In the genomic region with DNA sequence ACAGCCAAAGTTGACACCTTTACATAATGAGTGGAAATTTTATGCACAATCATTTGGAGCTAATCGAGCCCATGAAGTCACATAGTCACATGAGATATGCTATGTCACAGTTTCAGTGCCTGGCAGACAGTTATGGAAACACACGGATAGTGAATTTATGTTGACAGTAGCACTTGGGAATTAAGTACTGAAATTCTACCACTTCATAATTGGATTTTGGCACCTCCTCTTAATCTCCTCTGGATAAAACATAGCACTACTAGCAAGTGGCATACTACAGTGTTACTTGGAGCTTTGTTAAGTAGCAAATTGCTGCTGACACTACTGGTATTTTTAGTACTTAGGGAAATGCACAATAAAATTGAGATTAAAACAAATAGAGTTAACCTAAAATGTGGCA, we compare ENCODE assay signal across 21 cellular contexts.
DNase-seq lines count a peak whose midpoint lies in the region; ATAC-seq and TF ChIP-seq lines count a peak whose summit lies in the region.
"Had no signal": no experiment of that assay in that cellular context is flagged by ENCODE, and none has a peak within 500 bp of the region (broad histone marks: within the 10 kb centered on the region; RNA-seq: fewer than 3 reads in every experiment).

No MANE protein-coding gene starts in this region.

- no peaks in the 10 kb centered on the region for H3K27me3 Mint-ChIP-seq in T-helper 2 cell treated with Interferon-gamma antibody and Interleukin-4, amounts not matched to agents 5 μg/mL and 100 μg/mL, for 36 hours (ENCODE audit: low read depth)
- H3K27me3 Mint-ChIP-seq: B cell had no signal

- peaks cover 0 to 28% of the 10 kb centered on the region in 2 donors for H3K9me3 ChIP-seq in right atrium auricular region
- H3K9me3 ChIP-seq: A549; BLaER1 treated with 17β-estradiol and CSF1 and Interleukin-3, amounts not matched to agents 10 nM and 100 nM had no signal

- H3K27ac ChIP-seq in right atrium auricular region (peak overlapping the region in 1 of 2 donors; percentile 69), urinary bladder (ENCODE audit: low read depth) (peak overlapping the region; percentile 18)
- H3K27ac ChIP-seq: 22Rv1; A549; BLaER1 treated with 17β-estradiol and CSF1 and Interleukin-3, amounts not matched to agents 10 nM and 100 nM had no signal

- H3K4me3 Mint-ChIP-seq in T-helper 2 cell treated with Interferon-gamma antibody and Interleukin-4, amounts not matched to agents 5 μg/mL and 100 μg/mL, for 36 hours = no peak overlapping the region
- H3K4me3 Mint-ChIP-seq: B cell; CD8-positive, alpha-beta T cell; H9 had no signal

- intact Hi-C loops in left cardiac atrium (cut with DNase I) = no loop called here

- no peak for TF ChIP-seq CTCF in right atrium auricular region (IDR thresholded peaks at IDR 0.05)

- H3K27me3 ChIP-seq in right atrium auricular region = no peaks in the 10 kb centered on the region
- H3K27me3 ChIP-seq: BLaER1 treated with 17β-estradiol and CSF1 and Interleukin-3, amounts not matched to agents 10 nM and 100 nM had no signal

- ATAC-seq in left cardiac atrium = peak; percentile 84 to 93
- ATAC-seq: A549; CD8-positive, alpha-beta T cell; GM12878; HepG2 had no signal

- DNase-seq in NCI-H748 (lab: John Stamatoyannopoulos, UW; ENCODE audit: unreplicated experiment) (peak; percentile 27), NCI-H748 treated with DMSO at 0.1 percent for 48 hours (lab: John Stamatoyannopoulos, UW) (no peak), left cardiac atrium (no peak), right atrium auricular region (ENCODE audit: low spot score) (no peak), NCI-H82 (lab: John Stamatoyannopoulos, UW) (peak; percentile 85)
- no peak for DNase-seq in stimulated activated CD8-positive, alpha-beta memory T cell treated with anti-CD3 and anti-CD28 coated beads, Interleukin-4, amount 100 ng/mL, for 48 hours
- no peak for DNase-seq in T-helper 2 cell treated with Interferon-gamma antibody and Interleukin-4, amounts not matched to agents 5 μg/mL and 100 μg/mL, for 36 hours (ENCODE audit: low spot score)
- DNase-seq: Calu3; CD8-positive, alpha-beta T cell; DMS 273 treated with DMSO at 0.1 percent for 48 hours; DMS53; DND-41; EL; H9 had no signal

- H3K4me1 ChIP-seq in right atrium auricular region = no peaks in the 10 kb centered on the region
- H3K4me1 ChIP-seq in urinary bladder (ENCODE audit: insufficient read depth) = no peaks in the 10 kb centered on the region
- H3K4me1 ChIP-seq: A549; BLaER1 treated with 17β-estradiol and CSF1 and Interleukin-3, amounts not matched to agents 10 nM and 100 nM had no signal

- no peak overlapping the region for H3K27ac Mint-ChIP-seq in T-helper 2 cell treated with Interferon-gamma antibody and Interleukin-4, amounts not matched to agents 5 μg/mL and 100 μg/mL, for 36 hours
- H3K27ac Mint-ChIP-seq: B cell; CD8-positive, alpha-beta T cell; H9 had no signal

- no peaks in the 10 kb centered on the region for H3K4me1 Mint-ChIP-seq in T-helper 2 cell treated with Interferon-gamma antibody and Interleukin-4, amounts not matched to agents 5 μg/mL and 100 μg/mL, for 36 hours (ENCODE audit: low read depth)
- H3K4me1 Mint-ChIP-seq: B cell, H9 had no signal

- H3K4me3 ChIP-seq in right atrium auricular region (no peak overlapping the region), urinary bladder (ENCODE audit: low read depth, low read length) (no peak overlapping the region)
- H3K4me3 ChIP-seq: A549; BLaER1 treated with 17β-estradiol and CSF1 and Interleukin-3, amounts not matched to agents 10 nM and 100 nM; GM12878 had no signal

- peaks cover 29% of the 10 kb centered on the region for H3K9me3 Mint-ChIP-seq in T-helper 2 cell treated with Interferon-gamma antibody and Interleukin-4, amounts not matched to agents 5 μg/mL and 100 μg/mL, for 36 hours

- H3K36me3 ChIP-seq in right atrium auricular region (no peaks in the 10 kb centered on the region), urinary bladder (ENCODE audit: insufficient read depth) (no peaks in the 10 kb centered on the region)
- H3K36me3 ChIP-seq: BLaER1 treated with 17β-estradiol and CSF1 and Interleukin-3, amounts not matched to agents 10 nM and 100 nM had no signal

- WGBS in urinary bladder = 81% methylated on average over 2 of the region's 2 CpGs

- no peaks in the 10 kb centered on the region for H3K36me3 Mint-ChIP-seq in T-helper 2 cell treated with Interferon-gamma antibody and Interleukin-4, amounts not matched to agents 5 μg/mL and 100 μg/mL, for 36 hours (ENCODE audit: low read depth)
- H3K36me3 Mint-ChIP-seq: CD8-positive, alpha-beta T cell had no signal

Comparison
In these comparisons a context has a peak if more than half of its experiments do, and no peak if none do; other contexts are left out.
1. DNase-seq: peak in NCI-H748 (single experiment) and NCI-H82 (single experiment); none in NCI-H748 treated with DMSO at 0.1 percent for 48 hours (single experiment), left cardiac atrium (single experiment), right atrium auricular region (single experiment), stimulated activated CD8-positive, alpha-beta memory T cell treated with anti-CD3 and anti-CD28 coated beads, Interleukin-4, amount 100 ng/mL, for 48 hours (single experiment) and T-helper 2 cell treated with Interferon-gamma antibody and Interleukin-4, amounts not matched to agents 5 μg/mL and 100 μg/mL, for 36 hours (single experiment).